In the genomic region with DNA sequence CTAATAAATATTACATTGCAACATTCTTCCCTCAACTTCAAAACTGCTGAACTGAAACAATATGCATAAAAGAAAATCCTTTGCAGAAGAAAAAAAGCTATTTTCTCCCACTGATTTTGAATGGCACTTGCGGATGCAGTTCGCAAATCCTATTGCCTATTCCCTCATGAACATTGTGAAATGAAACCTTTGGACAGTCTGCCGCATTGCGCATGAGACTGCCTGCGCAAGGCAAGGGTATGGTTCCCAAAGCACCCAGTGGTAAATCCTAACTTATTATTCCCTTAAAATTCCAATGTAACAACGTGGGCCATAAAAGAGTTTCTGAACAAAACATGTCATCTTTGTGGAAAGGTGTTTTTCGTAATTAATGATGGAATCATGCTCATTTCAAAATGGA, we compare ENCODE assay signal across 2 cellular contexts.
TF ChIP-seq lines count a peak whose summit lies in the region.

No MANE protein-coding gene starts in this region.

TF ChIP-seq in A549, 52 proteins besides CTCF, POLR2A, EP300 and RAD21:
- TF ChIP-seq FOXS1 (CRISPR knock-in tag; IDR thresholded peaks at IDR 0.05), result no peak
- no peak for TF ChIP-seq ZFP36 (IDR thresholded peaks at IDR 0.05; ENCODE audit: borderline replicate concordance, partially characterized antibody)
- no peak for TF ChIP-seq RNF2 (IDR thresholded peaks at IDR 0.05; ENCODE audit: borderline replicate concordance, low read depth)
- TF ChIP-seq, protein P1, sequence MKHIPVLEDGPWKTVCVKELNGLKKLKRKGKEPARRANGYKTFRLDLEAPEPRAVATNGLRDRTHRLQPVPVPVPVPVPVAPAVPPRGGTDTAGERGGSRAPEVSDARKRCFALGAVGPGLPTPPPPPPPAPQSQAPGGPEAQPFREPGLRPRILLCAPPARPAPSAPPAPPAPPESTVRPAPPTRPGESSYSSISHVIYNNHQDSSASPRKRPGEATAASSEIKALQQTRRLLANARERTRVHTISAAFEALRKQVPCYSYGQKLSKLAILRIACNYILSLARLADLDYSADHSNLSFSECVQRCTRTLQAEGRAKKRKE (CRISPR knock-in tag; IDR thresholded peaks at IDR 0.05; ENCODE audit: low read depth), result no peak
- no peak for TF ChIP-seq NPAS2 (CRISPR knock-in tag; IDR thresholded peaks at IDR 0.05; ENCODE audit: borderline replicate concordance)
TF ChIP-seq in A549: peak in this region for 0.

TF ChIP-seq in HEK293, 187 proteins besides CTCF, POLR2A, EP300 and RAD21:
- peak; percentile 45; the same call in 1 of the 2 replicates for TF ChIP-seq ZNF558 (tag by site-specific recombination; IDR thresholded peaks at IDR 0.05)
- no peak for TF ChIP-seq ZFHX2 (tag by site-specific recombination; conservative IDR thresholded peaks at IDR 0.05)
